17 cellular contexts compared by ENCODE assay signal in genomic region chr12:46509135-46509534, GRCh38.
DNase-seq lines count a peak whose midpoint lies in the region; ATAC-seq and TF ChIP-seq lines count a peak whose summit lies in the region.
"Had no signal": no experiment of that assay in that cellular context is flagged by ENCODE, and none has a peak within 500 bp of the region (broad histone marks: within the 10 kb centered on the region; RNA-seq: fewer than 3 reads in every experiment).

No MANE protein-coding gene starts in this region.

- H3K27ac ChIP-seq in SJSA1 (no peak overlapping the region), trophoblast cell (ENCODE audit: low read depth, low read length) (no peak overlapping the region)

- no peak overlapping the region for H4K91ac ChIP-seq in trophoblast cell (ENCODE audit: low read depth, low read length)

- no peak overlapping the region for H3K14ac ChIP-seq in trophoblast cell (ENCODE audit: low read length)

- H3K36me3 ChIP-seq in SJSA1 = no peaks in the 10 kb centered on the region
- H3K36me3 ChIP-seq in trophoblast cell (ENCODE audit: control insufficient read depth in 1 of 2, insufficient read depth in 2 of 2, low read length in 2 of 2) = peaks cover 0 to 2% of the 10 kb centered on the region in 2 experiments
- H3K36me3 ChIP-seq: HAP-1 had no signal

- H3K23ac ChIP-seq in trophoblast cell (ENCODE audit: low read length) = no peak overlapping the region

- H2AK5ac ChIP-seq in trophoblast cell (ENCODE audit: low read length) = no peak overlapping the region

- DNase-seq in LNCaP clone FGC (ENCODE audit: low read depth) (peak; percentile 52), SJSA1 (ENCODE audit: low read depth in 1 of 2, low spot score in 2 of 2) (peak; percentile 52 to 54), trophoblast cell (peak; percentile 24 to 60), T-helper 2 cell (no peak)
- DNase-seq: C1 segment of cervical spinal cord; Calu3; CD4-positive, alpha-beta memory T cell; COR-L47; DMS53; DMS79 treated with DMSO at 0.1 percent for 48 hours; GF-D8; GOT3; HFFc6 had no signal

- H4K8ac ChIP-seq in trophoblast cell (ENCODE audit: low read depth, low read length) = no peak overlapping the region

- TF ChIP-seq CTCF in LNCaP clone FGC (IDR thresholded peaks at IDR 0.05; ENCODE audit: control insufficient read depth, extremely low read depth, insufficient read depth) = no peak

- H3K9ac ChIP-seq in trophoblast cell (ENCODE audit: low read length) = no peak overlapping the region

- no peak for TF ChIP-seq POLR2A in GM18505 (IDR thresholded peaks at IDR 0.05; ENCODE audit: borderline replicate concordance, extremely low read depth, insufficient read depth, insufficient read length)

- no CpG with 5 or more reads among the region's 1 CpG for whole genome bisulfite sequencing in trophoblast cell (ENCODE audit: extremely low coverage, insufficient coverage, insufficient read length)

- H3K4me3 ChIP-seq in LNCaP clone FGC (ENCODE audit: low read depth, low read length) (no peak overlapping the region), SJSA1 (no peak overlapping the region), trophoblast cell (ENCODE audit: low read depth, low read length) (no peak overlapping the region)
- H3K4me3 ChIP-seq: HAP-1 had no signal

- ATAC-seq in SK-N-SH treated with all-trans-retinoic acid at 6 μM for 48 hours (no peak), HG03571 (IDR thresholded peaks at IDR 0.05; ENCODE audit: unreplicated experiment) (no peak), GM18505 (IDR thresholded peaks at IDR 0.05; ENCODE audit: unreplicated experiment) (no peak)

- H3K4me2 ChIP-seq in trophoblast cell (ENCODE audit: low read length) = no peak overlapping the region

- H4K12ac ChIP-seq in trophoblast cell (ENCODE audit: low read depth, low read length) = no peak overlapping the region

- H2BK120ac ChIP-seq in trophoblast cell (ENCODE audit: insufficient read depth, low read length, poor library complexity) = no peak overlapping the region

- H3K4ac ChIP-seq in trophoblast cell (ENCODE audit: low read depth, low read length) = no peak overlapping the region

- no peak overlapping the region for H2BK12ac ChIP-seq in trophoblast cell (ENCODE audit: low read length)

- no peaks in the 10 kb centered on the region for H3K79me2 ChIP-seq in trophoblast cell (ENCODE audit: control insufficient read depth, insufficient read depth, low read length, poor library complexity)

- no peaks in the 10 kb centered on the region for H3K27me3 ChIP-seq in SJSA1 (replicated peaks)
- no peaks in the 10 kb centered on the region for H3K27me3 ChIP-seq in trophoblast cell (ENCODE audit: insufficient read depth, low read length)

- peaks cover 24% of the 10 kb centered on the region for H3K9me3 ChIP-seq in SJSA1 (replicated peaks)
- no peaks in the 10 kb centered on the region for H3K9me3 ChIP-seq in trophoblast cell (ENCODE audit: insufficient read depth, low read depth, low read length)
- H3K9me3 ChIP-seq: HAP-1 had no signal

- H3K4me1 ChIP-seq in SJSA1 (replicated peaks) (no peaks in the 10 kb centered on the region), trophoblast cell (ENCODE audit: control insufficient read depth in 1 of 2, insufficient read depth in 2 of 2, low read length in 2 of 2) (no peaks in the 10 kb centered on the region)
- H3K4me1 ChIP-seq: HAP-1 had no signal

- H3K18ac ChIP-seq in trophoblast cell (ENCODE audit: low read length) = no peak overlapping the region

- H2BK5ac ChIP-seq in trophoblast cell (ENCODE audit: low read depth, low read length, poor library complexity) = no peak overlapping the region

- no peaks in the 10 kb centered on the region for H3K79me1 ChIP-seq in trophoblast cell (ENCODE audit: low read length)

- H2AFZ ChIP-seq in trophoblast cell (ENCODE audit: insufficient read depth, low read length, poor library complexity) = no peak overlapping the region

TF ChIP-seq in SK-N-SH treated with all-trans-retinoic acid at 6 μM for 48 hours, 23 proteins besides CTCF, POLR2A, EP300 and RAD21:
- peak; percentile 56; the same call in 1 of the 2 replicates for TF ChIP-seq TSHZ2 (CRISPR knock-in tag; IDR thresholded peaks at IDR 0.05)
- TF ChIP-seq TCF4 (CRISPR knock-in tag; IDR thresholded peaks at IDR 0.05; ENCODE audit: borderline replicate concordance) = peak; percentile 45; the same call in 1 of the 2 replicates
- no peak for TF ChIP-seq SNAI2 (CRISPR knock-in tag; IDR thresholded peaks at IDR 0.05)
- no peak for TF ChIP-seq GLIS3 (CRISPR knock-in tag; IDR thresholded peaks at IDR 0.05)
- TF ChIP-seq ISL1 (CRISPR knock-in tag; IDR thresholded peaks at IDR 0.05) = peak; percentile 67

Comparison
In these comparisons a context has a peak if more than half of its experiments do, and no peak if none do; other contexts are left out.
1. DNase-seq: peak in LNCaP clone FGC (single experiment), SJSA1 (2 of 2) and trophoblast cell (2 of 2); none in T-helper 2 cell (0 of 5).